ENCODE assay signal across 9 cellular contexts in genomic region chr16:30741461-30741914, GRCh38. TPM values are rescaled to one million over a fixed set of nuclear protein-coding genes. Genes with fewer than 3 reads are reported as not detected.
DNase-seq lines count a peak whose midpoint lies in the region; ATAC-seq lines count a peak whose summit lies in the region.
"Had no signal": no experiment of that assay in that cellular context is flagged by ENCODE, and none has a peak within 500 bp of the region (broad histone marks: within the 10 kb centered on the region; RNA-seq: fewer than 3 reads in every experiment).

No MANE protein-coding gene starts in this region.

- H3K9me3 Mint-ChIP-seq in activated T-cell treated with anti-CD3 and anti-CD28 coated beads, Interleukin-2, amount 50 U/mL, for 4 hours: no peaks in the 10 kb centered on the region

- DNase-seq in AG20443 (ENCODE audit: low spot score) (peak; percentile 82), LHCN-M2 (ENCODE audit: low read depth) (peak; percentile 84), dermis microvascular lymphatic vessel endothelial cell (ENCODE audit: low read depth in 2 of 2) (peak; percentile 45 to 91), NCI-H1694 treated with DMSO at 0.1 percent for 48 hours (lab: John Stamatoyannopoulos, UW) (no peak), NCI-H446 treated with DMSO at 0.1 percent for 48 hours (lab: John Stamatoyannopoulos, UW) (no peak)
- no peak for DNase-seq in stimulated activated CD4-positive, alpha-beta T cell treated with anti-CD3 and anti-CD28 coated beads, Interleukin-2, amount 100 ng/mL, for 24 hours
- no peak for DNase-seq in activated T-cell treated with anti-CD3 and anti-CD28 coated beads, Interleukin-2, amount 50 U/mL, for 4 hours

- peak overlapping the region; percentile 68 for H3K9ac ChIP-seq in mucosa of stomach (ENCODE audit: low read length)

- peaks cover 11% of the 10 kb centered on the region for H3K4me1 Mint-ChIP-seq in activated T-cell treated with anti-CD3 and anti-CD28 coated beads, Interleukin-2, amount 50 U/mL, for 4 hours (ENCODE audit: low read depth)

- no peak for ATAC-seq in activated T-cell treated with anti-CD3 and anti-CD28 coated beads, Interleukin-2, amount 50 U/mL, for 4 hours

- H3K27me3 ChIP-seq in mucosa of stomach (ENCODE audit: control insufficient read depth, insufficient read depth, low read length): no peaks in the 10 kb centered on the region
- H3K27me3 ChIP-seq: ovary had no signal

- H3K36me3 Mint-ChIP-seq in activated T-cell treated with anti-CD3 and anti-CD28 coated beads, Interleukin-2, amount 50 U/mL, for 4 hours (ENCODE audit: insufficient read depth): peaks cover 32% of the 10 kb centered on the region

- peaks cover 22% of the 10 kb centered on the region for H3K36me3 ChIP-seq in mucosa of stomach (ENCODE audit: control insufficient read depth, insufficient read depth, low read length)
- H3K36me3 ChIP-seq: ovary had no signal

- H3K27me3 Mint-ChIP-seq in activated T-cell treated with anti-CD3 and anti-CD28 coated beads, Interleukin-2, amount 50 U/mL, for 4 hours (ENCODE audit: low read depth): no peaks in the 10 kb centered on the region

- no peaks in the 10 kb centered on the region for H3K9me3 ChIP-seq in mucosa of stomach (ENCODE audit: control insufficient read depth, low read length)
- H3K9me3 ChIP-seq: ovary had no signal

- no peak overlapping the region for H3K4me3 Mint-ChIP-seq in activated T-cell treated with anti-CD3 and anti-CD28 coated beads, Interleukin-2, amount 50 U/mL, for 4 hours

- peaks cover 33% of the 10 kb centered on the region for H3K4me1 ChIP-seq in mucosa of stomach (ENCODE audit: control insufficient read depth, insufficient read depth, low read length)

- peak overlapping the region; percentile 11 for H3K4me3 ChIP-seq in mucosa of stomach (ENCODE audit: low read length)
- H3K4me3 ChIP-seq: ovary had no signal

RNA-seq across cellular contexts. Expression of gene PHKG2, which starts 6.7 kb away (rescaled TPM):
- total RNA-seq in LHCN-M2 (2014; rRNA removed): 39.8 and 42.3 TPM in 2 replicates
- polyA plus RNA-seq in LHCN-M2 (2012): 27.4 TPM
- 14.9 and 21.1 TPM in 2 replicates for total RNA-seq in dermis microvascular lymphatic vessel endothelial cell
- 10 to 100 TPM; 31.1 to 34.5 (median 31.9) TPM for total RNA-seq in activated T-cell treated with anti-CD3 and anti-CD28 coated beads, Interleukin-2, amount 50 U/mL, for 4 hours

RNA-seq across cellular contexts. Expression of gene CFAP119, which starts 20.4 kb away (rescaled TPM):
- total RNA-seq in LHCN-M2 (2014; rRNA removed): 4.0 and 5.1 TPM in 2 replicates
- 4.9 TPM for polyA plus RNA-seq in LHCN-M2 (2012)
- 0.89 and 0.90 TPM in 2 replicates for total RNA-seq in dermis microvascular lymphatic vessel endothelial cell
- 1 to 10 TPM; 2.8 to 4.7 (median 4.3) TPM for total RNA-seq in activated T-cell treated with anti-CD3 and anti-CD28 coated beads, Interleukin-2, amount 50 U/mL, for 4 hours

RNA-seq across cellular contexts. Expression of gene RNF40, which starts 20.6 kb away (rescaled TPM):
- total RNA-seq in LHCN-M2 (2014; rRNA removed) (102 and 105 TPM in 2 replicates), dermis microvascular lymphatic vessel endothelial cell (41.0 and 50.3 TPM in 2 replicates)
- polyA plus RNA-seq in LHCN-M2 (2012): 68.0 TPM
- 100 to 1,000 TPM; 111 to 115 (median 113) TPM for total RNA-seq in activated T-cell treated with anti-CD3 and anti-CD28 coated beads, Interleukin-2, amount 50 U/mL, for 4 hours

RNA-seq across cellular contexts. Expression of gene SRCAP, which starts 42.5 kb away (rescaled TPM):
- 10.3 and 16.1 TPM in 2 replicates for total RNA-seq in LHCN-M2 (2014; rRNA removed)
- 13.7 TPM for polyA plus RNA-seq in LHCN-M2 (2012)
- total RNA-seq in dermis microvascular lymphatic vessel endothelial cell: 16.6 and 29.3 TPM in 2 replicates
- total RNA-seq in activated T-cell treated with anti-CD3 and anti-CD28 coated beads, Interleukin-2, amount 50 U/mL, for 4 hours: 100 to 1,000 TPM in 1 of 3 donors, 10 to 100 TPM in 2; 86.3 to 100 (median 96.5) TPM

RNA-seq across cellular contexts. Expression of gene ZNF629, which starts 45.5 kb away (rescaled TPM):
- total RNA-seq in LHCN-M2 (2014; rRNA removed): 20.8 and 21.0 TPM in 2 replicates
- polyA plus RNA-seq in LHCN-M2 (2012): 14.1 TPM
- 3.3 and 6.1 TPM in 2 replicates for total RNA-seq in dermis microvascular lymphatic vessel endothelial cell
- total RNA-seq in activated T-cell treated with anti-CD3 and anti-CD28 coated beads, Interleukin-2, amount 50 U/mL, for 4 hours: 1 to 10 TPM; 5.3 to 7.0 (median 7.0) TPM

Comparison
In these comparisons a context has a peak if more than half of its experiments do, and no peak if none do; other contexts are left out.
1. DNase-seq: peak in AG20443 (single experiment), LHCN-M2 (single experiment) and dermis microvascular lymphatic vessel endothelial cell (2 of 2); none in NCI-H1694 treated with DMSO at 0.1 percent for 48 hours (single experiment), NCI-H446 treated with DMSO at 0.1 percent for 48 hours (single experiment), stimulated activated CD4-positive, alpha-beta T cell treated with anti-CD3 and anti-CD28 coated beads, Interleukin-2, amount 100 ng/mL, for 24 hours (0 of 2) and activated T-cell treated with anti-CD3 and anti-CD28 coated beads, Interleukin-2, amount 50 U/mL, for 4 hours (single experiment).